ENCODE assay signal across 8 cellular contexts in genomic region chr5:160508780-160509361, GRCh38.
DNase-seq lines count a peak whose midpoint lies in the region; ATAC-seq and TF ChIP-seq lines count a peak whose summit lies in the region.

No MANE protein-coding gene starts in this region.

- no peak overlapping the region for H3K4me3 Mint-ChIP-seq in GM23338

- TF ChIP-seq CTCF in GM23338 (conservative IDR thresholded peaks at IDR 0.05; ENCODE audit: low read depth in 2 of 2) (peak; percentile 96 to 97), fibroblast of villous mesenchyme (IDR thresholded peaks at IDR 0.05; ENCODE audit: insufficient read depth, low read depth, low read length) (peak; percentile 86), omental fat pad (IDR thresholded peaks at IDR 0.05) (peak in 2 of 3 donors; percentile 35 to 51)

- H3K27ac ChIP-seq in GM23338 (ENCODE audit: low read depth) (no peak overlapping the region), Karpas-422 (ENCODE audit: low read length) (no peak overlapping the region), aorta (ENCODE audit: low read depth in 1 of 2, low read length in 2 of 2) (no peak overlapping the region)

- H3K4me2 ChIP-seq in GM23338 (no peak overlapping the region), Karpas-422 (ENCODE audit: low read depth, low read length, poor library complexity, severe bottlenecking) (no peak overlapping the region)

- WGBS in aorta, 2 donors, result 7 to 8% methylated on average over 9 of the region's 9 CpGs

- H3K9ac ChIP-seq in Karpas-422 (ENCODE audit: low read length), result no peak overlapping the region

- H3F3A ChIP-seq in GM23338 (replicated peaks; ENCODE audit: low read depth), result no peaks in the 10 kb centered on the region

- H3K9me2 ChIP-seq in GM23338 (ENCODE audit: insufficient read depth) (no peaks in the 10 kb centered on the region), Karpas-422 (replicated peaks; ENCODE audit: insufficient read depth, low read length) (no peaks in the 10 kb centered on the region)

- intact Hi-C loops in aorta (cut with DNase I), result loop anchor here in 1 of 2 donors (2.0 kb wide), 1 partner anchor 70 kb away; no protein-coding TSS in a partner anchor

- H2AFZ ChIP-seq in GM23338 (no peak overlapping the region; the same call in 1 of the 2 replicates), Karpas-422 (ENCODE audit: low read length) (no peak overlapping the region)

- peak; percentile 90 for ATAC-seq in GM23338
- peak; percentile 90 for ATAC-seq in omental fat pad (ENCODE audit: low FRiP score)
- ATAC-seq in aorta (ENCODE audit: low FRiP score), result peak; percentile 87

- no peak overlapping the region for H3K27ac Mint-ChIP-seq in GM23338

- no peaks in the 10 kb centered on the region for H4K20me1 ChIP-seq in GM23338 (replicated peaks; ENCODE audit: insufficient read depth)
- H4K20me1 ChIP-seq in Karpas-422 (ENCODE audit: insufficient read depth, low read depth, low read length), result no peaks in the 10 kb centered on the region

- DNase-seq in GM04503 (ENCODE audit: low read depth) (peak; percentile 25), GM23338 (ENCODE audit: low spot score) (peak; percentile 89), Karpas-422 (peak; percentile 92), RPMI8226 (peak; percentile 74), fibroblast of villous mesenchyme (ENCODE audit: low read depth) (peak; percentile 86), omental fat pad (ENCODE audit: low spot score) (no peak), aorta (no peak)
- peak; percentile 11 for DNase-seq in activated T-helper 9 cell treated with anti-CD3 and anti-CD28 coated beads, Interleukin-2, amount 50 U/mL, for 16 hours (ENCODE audit: low read depth)

- no peaks in the 10 kb centered on the region for H3K36me3 ChIP-seq in GM23338 (ENCODE audit: insufficient read depth)
- no peaks in the 10 kb centered on the region for H3K36me3 ChIP-seq in Karpas-422 (ENCODE audit: insufficient read depth, low read length)
- no peaks in the 10 kb centered on the region for H3K36me3 ChIP-seq in aorta (ENCODE audit: control insufficient read depth in 1 of 2, insufficient read depth in 2 of 2, low read length in 1 of 2)

- H3K4me1 ChIP-seq in GM23338 (ENCODE audit: insufficient read depth) (peaks cover 4% of the 10 kb centered on the region; the same call in 1 of the 2 replicates), Karpas-422 (ENCODE audit: low read length) (no peaks in the 10 kb centered on the region), aorta (ENCODE audit: control insufficient read depth in 1 of 2, insufficient read depth in 2 of 2, low read length in 2 of 2) (no peaks in the 10 kb centered on the region)

- no peak overlapping the region for H3K4me3 ChIP-seq in GM23338
- H3K4me3 ChIP-seq in Karpas-422 (ENCODE audit: low read length), result no peak overlapping the region
- H3K4me3 ChIP-seq in fibroblast of villous mesenchyme (ENCODE audit: low read depth, low read length), result no peak overlapping the region
- H3K4me3 ChIP-seq in aorta (ENCODE audit: low read length in 2 of 2), result no peak overlapping the region

- H3K4me1 Mint-ChIP-seq in GM23338, result peaks cover 19% of the 10 kb centered on the region

- H3K9me3 Mint-ChIP-seq in GM23338, result no peaks in the 10 kb centered on the region

- H3K9me3 ChIP-seq in Karpas-422 (ENCODE audit: low read length) (no peaks in the 10 kb centered on the region), aorta (ENCODE audit: control insufficient read depth, low read length) (no peaks in the 10 kb centered on the region)

- no peaks in the 10 kb centered on the region for H3K27me3 ChIP-seq in GM23338 (ENCODE audit: insufficient read depth)
- no peaks in the 10 kb centered on the region for H3K27me3 ChIP-seq in Karpas-422 (ENCODE audit: low read length)
- peaks cover 0 to 2% of the 10 kb centered on the region in 2 donors for H3K27me3 ChIP-seq in aorta (ENCODE audit: control insufficient read depth in 1 of 2, insufficient read depth in 2 of 2, low read length in 1 of 2)

- no peaks in the 10 kb centered on the region for H3K79me2 ChIP-seq in GM23338 (replicated peaks; ENCODE audit: insufficient read depth)
- H3K79me2 ChIP-seq in Karpas-422 (ENCODE audit: low read length), result no peaks in the 10 kb centered on the region

- peaks cover 4% of the 10 kb centered on the region for H3K27me3 Mint-ChIP-seq in GM23338 (ENCODE audit: insufficient read depth, low read depth, poor library complexity)

- H3K36me3 Mint-ChIP-seq in GM23338 (ENCODE audit: low read depth), result no peaks in the 10 kb centered on the region

TF ChIP-seq in GM23338, 12 proteins besides CTCF, POLR2A, EP300 and RAD21 (continues in another document):
- TF ChIP-seq POLR2AphosphoS5 (IDR thresholded peaks at IDR 0.05; ENCODE audit: low read depth), result no peak
- no peak for TF ChIP-seq ZNF114 (CRISPR knock-in tag; IDR thresholded peaks at IDR 0.05)
- no peak for TF ChIP-seq ZNF462 (CRISPR knock-in tag; IDR thresholded peaks at IDR 0.05)
- no peak for TF ChIP-seq CREB1 (CRISPR knock-in tag; IDR thresholded peaks at IDR 0.05; ENCODE audit: low read depth)
- no peak for TF ChIP-seq JUNB (IDR thresholded peaks at IDR 0.05; ENCODE audit: unreplicated experiment)
- no peak for TF ChIP-seq ETS1 (IDR thresholded peaks at IDR 0.05)
- TF ChIP-seq EZH2phosphoT487 (IDR thresholded peaks at IDR 0.05; ENCODE audit: unreplicated experiment), result no peak
- no peak for TF ChIP-seq EZH2 (IDR thresholded peaks at IDR 0.05; ENCODE audit: low read depth, unreplicated experiment)
- no peak for TF ChIP-seq STAT1 (IDR thresholded peaks at IDR 0.05; ENCODE audit: unreplicated experiment)

Comparison
In these comparisons a context has a peak if more than half of its experiments do, and no peak if none do; other contexts are left out.
1. DNase-seq: peak in GM04503 (single experiment), GM23338 (single experiment), Karpas-422 (single experiment), RPMI8226 (single experiment), activated T-helper 9 cell treated with anti-CD3 and anti-CD28 coated beads, Interleukin-2, amount 50 U/mL, for 16 hours (single experiment) and fibroblast of villous mesenchyme (single experiment); none in omental fat pad (single experiment) and aorta (0 of 2).
2. CTCF ChIP-seq: peak in every context shown above with its lines; median percentile 96 in GM23338; 86 in fibroblast of villous mesenchyme; 43 in omental fat pad.
3. Peak in every context shown above with its lines, with median percentiles within 50 percentile points of each other: ATAC-seq.